In genomic region chr5:142446131-142446959, GRCh38 we compare ENCODE assay signal across 11 cellular contexts.
DNase-seq lines count a peak whose midpoint lies in the region; ATAC-seq, FAIRE-seq and TF ChIP-seq lines count a peak whose summit lies in the region.
"Had no signal": no experiment of that assay in that cellular context is flagged by ENCODE, and none has a peak within 500 bp of the region (broad histone marks: within the 10 kb centered on the region; RNA-seq: fewer than 3 reads in every experiment).

No MANE protein-coding gene starts in this region.

- peaks cover 14% of the 10 kb centered on the region for H3K9me3 Mint-ChIP-seq in nephron
- H3K9me3 Mint-ChIP-seq in activated T-cell treated with anti-CD3 and anti-CD28 coated beads, Interleukin-2, amount 50 U/mL, for 24 hours: peaks cover 7% of the 10 kb centered on the region

- H3K27ac Mint-ChIP-seq in nephron: peak overlapping the region; percentile 24 to 61 (median 54)
- H3K27ac Mint-ChIP-seq in activated T-cell treated with anti-CD3 and anti-CD28 coated beads, Interleukin-2, amount 50 U/mL, for 24 hours: no peak overlapping the region
- H3K27ac Mint-ChIP-seq: activated naive CD8-positive, alpha-beta T cell; CD4-positive, CD25-positive, alpha-beta regulatory T cell had no signal

- DNase-seq in BJ (ENCODE audit: low read depth) (peak; percentile 31), RCC 7860 (ENCODE audit: low spot score) (peak; percentile 6), epithelial cell of esophagus (ENCODE audit: low read depth) (peak; percentile 35), NCI-H526 (lab: John Stamatoyannopoulos, UW) (no peak), HuH-7.5 (ENCODE audit: low spot score) (no peak)
- DNase-seq in activated T-cell treated with anti-CD3 and anti-CD28 coated beads, Interleukin-2, amount 50 U/mL, for 24 hours: no peak
- DNase-seq: NCI-H748 treated with DMSO at 0.1 percent for 48 hours had no signal

- TF ChIP-seq CTCF in BJ (IDR thresholded peaks at IDR 0.05; ENCODE audit: insufficient read depth, low read depth, low read length): no peak
- no peak for TF ChIP-seq CTCF in epithelial cell of esophagus (IDR thresholded peaks at IDR 0.05; ENCODE audit: insufficient read depth, low read depth, low read length, missing control alignments)
- no peak for TF ChIP-seq CTCF in nephron (IDR thresholded peaks at IDR 0.05; ENCODE audit: unreplicated experiment in 3 of 3)

- H3K27me3 ChIP-seq in BJ (ENCODE audit: control insufficient read depth, insufficient read depth, low read length): no peaks in the 10 kb centered on the region

- peaks cover 21% of the 10 kb centered on the region for H3K36me3 Mint-ChIP-seq in nephron (ENCODE audit: low read depth)
- H3K36me3 Mint-ChIP-seq in activated T-cell treated with anti-CD3 and anti-CD28 coated beads, Interleukin-2, amount 50 U/mL, for 24 hours (ENCODE audit: low read depth): no peaks in the 10 kb centered on the region
- H3K36me3 Mint-ChIP-seq: CD4-positive, CD25-positive, alpha-beta regulatory T cell had no signal

- no peak overlapping the region for H3K4me3 Mint-ChIP-seq in nephron
- H3K4me3 Mint-ChIP-seq in activated T-cell treated with anti-CD3 and anti-CD28 coated beads, Interleukin-2, amount 50 U/mL, for 24 hours: no peak overlapping the region
- H3K4me3 Mint-ChIP-seq: activated naive CD8-positive, alpha-beta T cell; CD4-positive, CD25-positive, alpha-beta regulatory T cell had no signal

- ATAC-seq in GM18870 (IDR thresholded peaks at IDR 0.05; ENCODE audit: unreplicated experiment): no peak

- FAIRE-seq in RCC 7860 (lab: Jason Lieb, UNC): no peak

- POLR2A ChIA-PET in BJ (lab: Charles Lee): no interaction called here

- no peaks in the 10 kb centered on the region for H3K36me3 ChIP-seq in BJ (ENCODE audit: control insufficient read depth, insufficient read depth, low read length)

- H3K4me1 Mint-ChIP-seq in nephron: peaks cover 15% of the 10 kb centered on the region
- H3K4me1 Mint-ChIP-seq in activated T-cell treated with anti-CD3 and anti-CD28 coated beads, Interleukin-2, amount 50 U/mL, for 24 hours (ENCODE audit: low read depth): peaks cover 14% of the 10 kb centered on the region

- H3K4me3 ChIP-seq in BJ (ENCODE audit: low read depth, low read length): no peak overlapping the region
- no peak overlapping the region for H3K4me3 ChIP-seq in epithelial cell of esophagus (ENCODE audit: low read length)

- CTCF ChIA-PET in BJ (lab: Yijun Ruan, JAX): interaction anchor here (1.2 to 1.7 kb wide), 2 partner anchors 14 to 19 kb away, joined by 4 to 5 read pairs; no protein-coding TSS in a partner anchor

- no peaks in the 10 kb centered on the region for H3K27me3 Mint-ChIP-seq in nephron (ENCODE audit: low read depth)
- H3K27me3 Mint-ChIP-seq in activated T-cell treated with anti-CD3 and anti-CD28 coated beads, Interleukin-2, amount 50 U/mL, for 24 hours: peaks cover 7% of the 10 kb centered on the region

Comparison
In these comparisons a context has a peak if more than half of its experiments do, and no peak if none do; other contexts are left out.
1. DNase-seq: peak in BJ (single experiment), RCC 7860 (single experiment) and epithelial cell of esophagus (single experiment); none in NCI-H526 (0 of 2), HuH-7.5 (single experiment) and activated T-cell treated with anti-CD3 and anti-CD28 coated beads, Interleukin-2, amount 50 U/mL, for 24 hours (single experiment).